ENCODE assay signal across 28 cellular contexts in the genomic region with DNA sequence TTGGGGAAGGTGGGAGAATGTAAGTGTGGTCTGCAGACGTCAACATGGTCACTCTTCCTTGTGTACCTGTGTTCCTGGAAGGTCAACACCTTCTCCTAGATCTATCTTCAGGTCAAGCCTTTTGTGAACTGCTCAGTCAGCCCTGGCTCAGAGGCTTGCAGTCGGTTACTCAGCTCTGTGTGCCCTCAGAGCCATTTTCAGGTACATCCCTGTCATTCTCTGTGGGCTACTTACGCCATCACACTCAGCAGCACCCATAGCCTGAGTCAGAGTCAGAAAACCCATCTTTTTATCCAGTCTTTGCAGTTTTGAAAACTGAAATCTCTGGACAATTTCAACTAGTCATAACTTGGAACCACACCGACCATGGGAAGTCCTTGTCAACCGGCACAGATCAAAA. TPM values are rescaled to one million over a fixed set of nuclear protein-coding genes. Genes with fewer than 3 reads are reported as not detected.
"Had no signal": no experiment of that assay in that cellular context is flagged by ENCODE, and none has a peak within 500 bp of the region (broad histone marks: within the 10 kb centered on the region; RNA-seq: fewer than 3 reads in every experiment).

No MANE protein-coding gene starts in this region.

- H3K4me1 Mint-ChIP-seq: naive thymus-derived CD4-positive, alpha-beta T cell had no signal

- H3K27me3 ChIP-seq: colonic mucosa, right atrium auricular region, sigmoid colon, transverse colon had no signal

- H3K4me1 ChIP-seq: colonic mucosa, heart left ventricle, right atrium auricular region, sigmoid colon, stomach had no signal

- H3K9me3 ChIP-seq: colonic mucosa, heart left ventricle, right atrium auricular region, sigmoid colon, stomach, thoracic aorta, transverse colon had no signal

- DNase-seq: colonic mucosa; effector CD4-positive, alpha-beta T cell; heart left ventricle; hippocampal formation; kidney glomerular epithelial cell; mammary epithelial cell; naive thymus-derived CD4-positive, alpha-beta T cell; nephron progenitor cell; posterior cingulate gyrus; sigmoid colon; stimulated activated CD4-positive, alpha-beta T cell treated with anti-CD3 and anti-CD28 coated beads, Interleukin-2, amount 100 ng/mL, for 24 hours; stimulated activated CD4-positive, alpha-beta T cell treated with anti-CD3 and anti-CD28 coated beads, Interleukin-4, amount 100 ng/mL, for 4 hours; stimulated activated naive CD4-positive, alpha-beta T cell; stomach; substantia nigra; transverse colon had no signal

- H3K4me3 Mint-ChIP-seq: naive thymus-derived CD4-positive, alpha-beta T cell; nephron progenitor cell had no signal

- H3K36me3 Mint-ChIP-seq: naive thymus-derived CD4-positive, alpha-beta T cell had no signal

- ATAC-seq: heart left ventricle; naive thymus-derived CD4-positive, alpha-beta T cell had no signal

- H3K27ac Mint-ChIP-seq: naive thymus-derived CD4-positive, alpha-beta T cell; nephron progenitor cell had no signal

- H3K9me3 Mint-ChIP-seq: naive thymus-derived CD4-positive, alpha-beta T cell; nephron progenitor cell had no signal

- H3K36me3 ChIP-seq: colonic mucosa, heart left ventricle, right atrium auricular region, sigmoid colon, stomach, thoracic aorta, transverse colon had no signal

- H3K27ac ChIP-seq: colonic mucosa, heart left ventricle, right atrium auricular region, sigmoid colon, skin epidermis, thoracic aorta had no signal

- H3K4me3 ChIP-seq: colonic mucosa, heart left ventricle, right atrium auricular region, sigmoid colon, skin epidermis, stomach, thoracic aorta, transverse colon had no signal

RNA-seq across cellular contexts. Expression of a gene that starts 35.3 kb away (rescaled TPM):
- total RNA-seq: dermis microvascular lymphatic vessel endothelial cell; frontal cortex; glomerular endothelial cell; heart left ventricle; mammary epithelial cell; mesenteric fat pad; naive thymus-derived CD4-positive, alpha-beta T cell; osteoblast; pulmonary artery endothelial cell; right atrium auricular region; sigmoid colon; stomach; ureter had no signal
- polyA plus RNA-seq: fibroblast of lung; mammary epithelial cell; naive thymus-derived CD4-positive, alpha-beta T cell had no signal

RNA-seq across cellular contexts. Expression of a gene that starts 49.6 kb away (rescaled TPM):
- total RNA-seq: colonic mucosa; dermis microvascular lymphatic vessel endothelial cell; fibroblast of lung; frontal cortex; glomerular endothelial cell; heart left ventricle; mammary epithelial cell; mesenteric fat pad; mononuclear cell; naive thymus-derived CD4-positive, alpha-beta T cell; osteoblast; pulmonary artery endothelial cell; right atrium auricular region; sigmoid colon; stomach; thoracic aorta; ureter had no signal
- polyA plus RNA-seq: fibroblast of lung; heart left ventricle; mammary epithelial cell; naive thymus-derived CD4-positive, alpha-beta T cell; sigmoid colon; stomach had no signal
